In genomic region chr2:133209325-133209724, GRCh38 we compare ENCODE assay signal across 24 cellular contexts.
DNase-seq lines count a peak whose midpoint lies in the region; ATAC-seq, FAIRE-seq and TF ChIP-seq lines count a peak whose summit lies in the region.
"Had no signal": no experiment of that assay in that cellular context is flagged by ENCODE, and none has a peak within 500 bp of the region (broad histone marks: within the 10 kb centered on the region; RNA-seq: fewer than 3 reads in every experiment).

No MANE protein-coding gene starts in this region.

- H2BK20ac ChIP-seq in IMR-90 (ENCODE audit: low read depth, low read length) = 0 out of 2 replicates have a peak overlapping the region, but pooled peaks have one; percentile 20

- TF ChIP-seq POLR2A in HepG2 (IDR thresholded peaks at IDR 0.05; ENCODE audit: insufficient read depth in 1 of 2, low read depth in 2 of 2, low read length in 2 of 2) (no peak), IMR-90 (IDR thresholded peaks at IDR 0.05; ENCODE audit: low read depth, low read length) (no peak)

- no peak overlapping the region for H2BK120ac ChIP-seq in IMR-90 (ENCODE audit: low read depth, low read length)

- H3K27ac ChIP-seq in liver (ENCODE audit: low read depth in 1 of 2, low read length in 2 of 2) (peak overlapping the region in 1 of 2 donors; percentile 20), HepG2 (ENCODE audit: extremely low read length, insufficient read depth, low read length) (no peak overlapping the region), IMR-90 (ENCODE audit: insufficient read depth, low read length) (no peak overlapping the region), aorta (ENCODE audit: low read depth in 1 of 2, low read length in 2 of 2) (no peak overlapping the region)
- H3K27ac ChIP-seq: 22Rv1, BLaER1 had no signal

- in situ Hi-C loops in HepG2 (cut with HindIII; ENCODE audit: extremely low pct_ligation_motif_present, low pct_unique_long_range_greater_than_20kb) (no loop called here), IMR-90 (cut with MboI; ENCODE audit: low sequenced_read_pairs) (no loop called here)

- H3K36me3 ChIP-seq in liver (ENCODE audit: control insufficient read depth in 4 of 4, insufficient read depth in 3 of 4, low read depth in 1 of 4, low read length in 3 of 4) (no peaks in the 10 kb centered on the region), HepG2 (replicated peaks in 1 of 2; ENCODE audit: control insufficient read depth in 1 of 2, insufficient read depth in 2 of 2, low read length in 2 of 2) (no peaks in the 10 kb centered on the region), IMR-90 (ENCODE audit: control insufficient read depth, insufficient read depth, low read length) (peaks cover 15% of the 10 kb centered on the region; the same call in 1 of the 2 replicates), aorta (ENCODE audit: control insufficient read depth in 1 of 2, insufficient read depth in 2 of 2, low read length in 1 of 2) (no peaks in the 10 kb centered on the region)
- H3K36me3 ChIP-seq: BE2C, BLaER1 had no signal

- H3K4me2 ChIP-seq in HepG2 (ENCODE audit: low read depth, low read length) (no peak overlapping the region), IMR-90 (ENCODE audit: low read depth, low read length) (no peak overlapping the region)
- H3K4me2 ChIP-seq: BLaER1 had no signal

- POLR2A ChIA-PET in HepG2 (lab: Yijun Ruan, JAX) = no interaction called here
- POLR2A ChIA-PET in IMR-90 (lab: Charles Lee; ENCODE audit: unreplicated experiment) = no interaction called here

- H3K27me3 Mint-ChIP-seq in neural crest cell (ENCODE audit: low read depth) = no peaks in the 10 kb centered on the region
- H3K27me3 Mint-ChIP-seq: CD4-positive, alpha-beta memory T cell; CD4-positive, CD25-positive, alpha-beta regulatory T cell; CD8-positive, alpha-beta memory T cell had no signal

- H3K4me3 ChIP-seq in liver (ENCODE audit: low read depth in 1 of 3, low read length in 3 of 3) = no peak overlapping the region
- no peak overlapping the region for H3K4me3 ChIP-seq in HepG2 (replicated peaks in 1 of 3; ENCODE audit: insufficient read depth in 1 of 3, low read depth in 2 of 3, low read length in 3 of 3)
- no peak overlapping the region for H3K4me3 ChIP-seq in IMR-90 (ENCODE audit: insufficient read depth, low read depth, low read length)
- H3K4me3 ChIP-seq in aorta (ENCODE audit: low read length in 2 of 2) = no peak overlapping the region
- H3K4me3 ChIP-seq: BLaER1 had no signal

- TF ChIP-seq EP300 in HepG2 (IDR thresholded peaks at IDR 0.05; ENCODE audit: low read depth in 2 of 2, low read length in 2 of 2) = no peak
- no peak for TF ChIP-seq EP300 in HepG2 (CRISPR knock-in tag; IDR thresholded peaks at IDR 0.05; ENCODE audit: borderline replicate concordance)

- 67% methylated on average over 2 of the region's 2 CpGs for WGBS in liver
- 59% methylated on average over 2 of the region's 2 CpGs for WGBS in HepG2 (ENCODE audit: low lambda C conversion rate)
- WGBS in IMR-90 (ENCODE audit: extremely low coverage in 2 of 2, insufficient read length in 1 of 2), 2 experiments = no CpG with 5 or more reads among the region's 2 CpGs
- WGBS in aorta, 2 donors = 97 to 100% methylated on average over 2 of the region's 2 CpGs

- intact Hi-C loops in HepG2 (cut with micrococcal nuclease; ENCODE audit: unreplicated experiment) = no loop called here
- intact Hi-C loops in IMR-90 (cut with micrococcal nuclease) = loop anchor here (5.0 kb wide), 1 partner anchor 33 kb away; no protein-coding TSS in a partner anchor
- intact Hi-C loops in aorta (cut with DNase I) = no loop called here

- H3K4ac ChIP-seq in IMR-90 (ENCODE audit: low read depth, low read length) = no peak overlapping the region

- CTCF ChIA-PET in HepG2 (lab: Yijun Ruan, JAX; ENCODE audit: low intra/inter-chr PET ratio, low total read pairs) = no interaction called here
- CTCF ChIA-PET in IMR-90 (lab: Yijun Ruan, JAX) = no interaction called here

- H4K20me1 ChIP-seq in HepG2 (ENCODE audit: insufficient read depth, low read length) (no peaks in the 10 kb centered on the region), IMR-90 (ENCODE audit: insufficient read depth, low read length) (no peaks in the 10 kb centered on the region)
- H4K20me1 ChIP-seq: BLaER1 had no signal

- no peaks in the 10 kb centered on the region for H3K79me2 ChIP-seq in HepG2 (ENCODE audit: insufficient read depth, low read length)

- no peak overlapping the region for H2AFZ ChIP-seq in HepG2 (ENCODE audit: low read length)
- H2AFZ ChIP-seq in IMR-90 (replicated peaks; ENCODE audit: low read length, poor library complexity) = no peak overlapping the region

- peaks cover 0 to 5% (median 2%) of the 10 kb centered on the region in 4 donors for H3K4me1 ChIP-seq in liver (ENCODE audit: control insufficient read depth in 4 of 4, insufficient read depth in 4 of 4, low read length in 3 of 4)
- H3K4me1 ChIP-seq in HepG2 (ENCODE audit: insufficient read depth, low read length) = no peaks in the 10 kb centered on the region
- peaks cover 2% of the 10 kb centered on the region; the same call in 1 of the 2 replicates for H3K4me1 ChIP-seq in IMR-90 (ENCODE audit: control insufficient read depth, insufficient read depth, low read length)
- H3K4me1 ChIP-seq in aorta (ENCODE audit: control insufficient read depth in 1 of 2, insufficient read depth in 2 of 2, low read length in 2 of 2) = no peaks in the 10 kb centered on the region
- H3K4me1 ChIP-seq: BE2C, BLaER1 had no signal

- peaks cover 29% of the 10 kb centered on the region for H3K36me3 Mint-ChIP-seq in neural crest cell (ENCODE audit: low read depth)
- H3K36me3 Mint-ChIP-seq: CD14-positive monocyte; CD4-positive, alpha-beta memory T cell; CD4-positive, CD25-positive, alpha-beta regulatory T cell; CD8-positive, alpha-beta memory T cell had no signal

- FAIRE-seq in HepG2 (lab: Jason Lieb, UNC) = no peak
- FAIRE-seq: G401.6, GM12891 had no signal

- no peak overlapping the region for H4K8ac ChIP-seq in IMR-90 (ENCODE audit: low read depth in 2 of 2, low read length in 2 of 2)

- H3K79me1 ChIP-seq in IMR-90 (ENCODE audit: low read depth in 1 of 2, low read length in 2 of 2) = peaks cover 12 to 32% of the 10 kb centered on the region in 2 experiments

- no peak overlapping the region for H3K14ac ChIP-seq in IMR-90 (replicated peaks; ENCODE audit: low read depth, low read length)

- H2BK5ac ChIP-seq in IMR-90 (ENCODE audit: low read depth, low read length, poor library complexity, severe bottlenecking) = no peak overlapping the region

- TF ChIP-seq RAD21 in liver (IDR thresholded peaks at IDR 0.05) (no peak), HepG2 (CRISPR knock-in tag; IDR thresholded peaks at IDR 0.05) (no peak), IMR-90 (IDR thresholded peaks at IDR 0.05; ENCODE audit: low read length) (no peak)

- H3K18ac ChIP-seq in IMR-90 (ENCODE audit: low read depth, low read length) = no peak overlapping the region

- H3K9ac ChIP-seq in liver (ENCODE audit: low read depth in 1 of 2, low read length in 2 of 2) = no peak overlapping the region
- no peak overlapping the region for H3K9ac ChIP-seq in HepG2 (ENCODE audit: insufficient read depth, low read depth, low read length)
- no peak overlapping the region for H3K9ac ChIP-seq in IMR-90 (ENCODE audit: low read depth, low read length)
- H3K9ac ChIP-seq: BLaER1 had no signal

- H3K4me3 Mint-ChIP-seq in neural crest cell = no peak overlapping the region
- H3K4me3 Mint-ChIP-seq: CD14-positive monocyte; CD4-positive, alpha-beta memory T cell; CD4-positive, CD25-positive, alpha-beta regulatory T cell; CD8-positive, alpha-beta memory T cell had no signal

- H2BK15ac ChIP-seq in IMR-90 (ENCODE audit: low read depth, low read length) = no peak overlapping the region

- H3K9me3 ChIP-seq in liver (ENCODE audit: control insufficient read depth in 4 of 4, low read length in 3 of 4) = peaks cover 0 to 3% (median 1%) of the 10 kb centered on the region in 4 donors
- peaks cover 67% of the 10 kb centered on the region for H3K9me3 ChIP-seq in HepG2 (ENCODE audit: low read length)
- H3K9me3 ChIP-seq in IMR-90 (ENCODE audit: control insufficient read depth, insufficient read depth, low read length) = peaks cover 2% of the 10 kb centered on the region
- H3K9me3 ChIP-seq in aorta (ENCODE audit: control insufficient read depth, low read length) = no peaks in the 10 kb centered on the region
- H3K9me3 ChIP-seq: BE2C had no signal

- no peaks in the 10 kb centered on the region for H3K9me1 ChIP-seq in IMR-90 (ENCODE audit: insufficient read depth, low read length)

- no peak overlapping the region for H4K5ac ChIP-seq in IMR-90 (ENCODE audit: low read depth, low read length)

- peak overlapping the region; percentile 43 for H3K27ac Mint-ChIP-seq in neural crest cell (ENCODE audit: unreplicated experiment)
- H3K27ac Mint-ChIP-seq: CD14-positive monocyte; CD4-positive, alpha-beta memory T cell; CD4-positive, CD25-positive, alpha-beta regulatory T cell; CD8-positive, alpha-beta memory T cell had no signal

- BruUV-seq in HepG2 (replicated peaks; lab: Mats Ljungman, UMichigan) = no TSS peak
- BruUV-seq in IMR-90 (replicated peaks; lab: Mats Ljungman, UMichigan) = no TSS peak

- H2AK5ac ChIP-seq in IMR-90 (ENCODE audit: low read depth, low read length) = no peak overlapping the region

- no peak for DNase-seq in HepG2 (ENCODE audit: low spot score)
- no peak for DNase-seq in IMR-90
- DNase-seq in left lobe of liver (ENCODE audit: low spot score) = no peak
- no peak for DNase-seq in neural crest cell (ENCODE audit: low read depth, low spot score)
- DNase-seq in aorta = no peak
- DNase-seq in DMS153 treated with DMSO at 0.1 percent for 48 hours (lab: John Stamatoyannopoulos, UW; ENCODE audit: unreplicated experiment) = no peak
- no peak for DNase-seq in OCI-M2 (lab: John Stamatoyannopoulos, UW; ENCODE audit: unreplicated experiment)
- DNase-seq: ACHN; BE2C; C1 segment of cervical spinal cord; CD4-positive, alpha-beta memory T cell; CD4-positive, CD25-positive, alpha-beta regulatory T cell; CD8-positive, alpha-beta memory T cell; COR-L47; DMS 273 treated with DMSO at 0.1 percent for 48 hours; DMS153; DMS79 treated with DMSO at 0.1 percent for 48 hours; GF-D8 had no signal

- H3K9me3 Mint-ChIP-seq in neural crest cell = peaks cover 7% of the 10 kb centered on the region

- H3K23ac ChIP-seq in IMR-90 (ENCODE audit: low read depth, low read length) = no peak overlapping the region

- dilution Hi-C loops in IMR-90 (cut with HindIII; ENCODE audit: low sequenced_read_pairs, unreplicated experiment) = no loop called here

- no peaks in the 10 kb centered on the region for H3K4me1 Mint-ChIP-seq in neural crest cell
- H3K4me1 Mint-ChIP-seq: CD14-positive monocyte; CD4-positive, alpha-beta memory T cell; CD4-positive, CD25-positive, alpha-beta regulatory T cell; CD8-positive, alpha-beta memory T cell had no signal

- H3K27me3 ChIP-seq in liver (ENCODE audit: control insufficient read depth in 4 of 4, insufficient read depth in 4 of 4, low read length in 3 of 4) (no peaks in the 10 kb centered on the region), HepG2 (ENCODE audit: control insufficient read depth in 1 of 2, insufficient read depth in 2 of 2, low read length in 2 of 2) (no peaks in the 10 kb centered on the region), IMR-90 (ENCODE audit: control insufficient read depth, insufficient read depth, low read length) (no peaks in the 10 kb centered on the region), aorta (ENCODE audit: control insufficient read depth in 1 of 2, insufficient read depth in 2 of 2, low read length in 1 of 2) (no peaks in the 10 kb centered on the region)
- H3K27me3 ChIP-seq: BE2C, BLaER1 had no signal

- H2AK9ac ChIP-seq in IMR-90 (replicated peaks; ENCODE audit: low read depth, low read length, poor library complexity) = no peak overlapping the region

- TF ChIP-seq CTCF in liver (IDR thresholded peaks at IDR 0.05; ENCODE audit: low read depth, low read length, missing input control) = no peak
- no peak for TF ChIP-seq CTCF in HepG2 (CRISPR knock-in tag; IDR thresholded peaks at IDR 0.05)
- no peak for TF ChIP-seq CTCF in IMR-90 (conservative IDR thresholded peaks at IDR 0.05; ENCODE audit: low read depth, low read length)
- no peak for TF ChIP-seq CTCF in neural crest cell (conservative IDR thresholded peaks at IDR 0.05)

- no peak for ATAC-seq in HepG2
- ATAC-seq in IMR-90 (ENCODE audit: low read depth) = no peak
- peak; percentile 78 for ATAC-seq in left lobe of liver
- ATAC-seq in aorta (ENCODE audit: low FRiP score) = no peak

- H3K56ac ChIP-seq in IMR-90 (ENCODE audit: extremely low read depth, insufficient read depth, low read length) = no peak overlapping the region

- no peak overlapping the region for H4K91ac ChIP-seq in IMR-90 (ENCODE audit: insufficient read depth, low read depth, low read length)
